1 cellular context compared by ENCODE assay signal in the genomic region with DNA sequence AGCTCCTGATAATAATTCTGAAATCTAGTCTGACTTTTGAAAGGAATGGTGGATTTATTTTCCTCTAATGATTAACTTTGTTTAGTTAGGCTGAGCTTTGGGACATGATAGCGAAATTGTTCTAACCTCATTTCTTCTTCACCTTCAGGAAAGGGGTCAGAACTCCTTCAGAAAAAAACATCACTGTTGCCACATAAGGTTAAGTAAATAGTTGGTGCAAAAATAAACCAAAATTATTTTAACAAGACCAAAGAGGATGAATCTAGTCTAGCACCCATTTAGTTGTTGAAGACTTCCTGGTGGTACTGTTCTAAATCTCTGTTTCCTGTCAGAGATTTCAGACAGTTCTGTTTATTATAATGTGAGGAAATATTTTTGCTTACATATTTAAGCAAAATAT.
TF ChIP-seq lines count a peak whose summit lies in the region.

No MANE protein-coding gene starts in this region.

TF ChIP-seq in HepG2, 621 proteins besides CTCF, POLR2A, EP300 and RAD21 (continued from another document and continues in another):
- TF ChIP-seq, protein P1, sequence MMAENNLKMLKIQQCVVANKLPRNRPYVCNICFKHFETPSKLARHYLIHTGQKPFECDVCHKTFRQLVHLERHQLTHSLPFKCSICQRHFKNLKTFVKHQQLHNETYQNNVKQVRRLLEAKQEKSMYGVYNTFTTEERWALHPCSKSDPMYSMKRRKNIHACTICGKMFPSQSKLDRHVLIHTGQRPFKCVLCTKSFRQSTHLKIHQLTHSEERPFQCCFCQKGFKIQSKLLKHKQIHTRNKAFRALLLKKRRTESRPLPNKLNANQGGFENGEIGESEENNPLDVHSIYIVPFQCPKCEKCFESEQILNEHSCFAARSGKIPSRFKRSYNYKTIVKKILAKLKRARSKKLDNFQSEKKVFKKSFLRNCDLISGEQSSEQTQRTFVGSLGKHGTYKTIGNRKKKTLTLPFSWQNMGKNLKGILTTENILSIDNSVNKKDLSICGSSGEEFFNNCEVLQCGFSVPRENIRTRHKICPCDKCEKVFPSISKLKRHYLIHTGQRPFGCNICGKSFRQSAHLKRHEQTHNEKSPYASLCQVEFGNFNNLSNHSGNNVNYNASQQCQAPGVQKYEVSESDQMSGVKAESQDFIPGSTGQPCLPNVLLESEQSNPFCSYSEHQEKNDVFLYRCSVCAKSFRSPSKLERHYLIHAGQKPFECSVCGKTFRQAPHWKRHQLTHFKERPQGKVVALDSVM (CRISPR knock-in tag; IDR thresholded peaks at IDR 0.05): no peak
- TF ChIP-seq ZNF652 (CRISPR knock-in tag; IDR thresholded peaks at IDR 0.05; ENCODE audit: borderline replicate concordance, low read depth) (no peak), KAT8 (CRISPR knock-in tag; IDR thresholded peaks at IDR 0.05) (no peak), NR2F6 (IDR thresholded peaks at IDR 0.05) (peak; percentile 70; the same call in 1 of the 2 replicates), NR2F6 (CRISPR knock-in tag; IDR thresholded peaks at IDR 0.05) (0 out of 2 replicates have a peak, but pooled peaks have one; percentile 29), ZNF510 (CRISPR knock-in tag; IDR thresholded peaks at IDR 0.05; ENCODE audit: low read depth) (no peak), ZNF530 (CRISPR knock-in tag; IDR thresholded peaks at IDR 0.05; ENCODE audit: low read depth) (no peak), MIER2 (CRISPR knock-in tag; IDR thresholded peaks at IDR 0.05) (no peak), KDM1A (CRISPR knock-in tag; IDR thresholded peaks at IDR 0.05) (no peak), ZNF3 (CRISPR knock-in tag; IDR thresholded peaks at IDR 0.05) (no peak), SOX13 (IDR thresholded peaks at IDR 0.05) (no peak), SOX13 (CRISPR knock-in tag; conservative IDR thresholded peaks at IDR 0.05 in 1 of 2, IDR thresholded peaks at IDR 0.05 in 1 of 2) (peak in 1 of 2 experiments; percentile 14; a peak in 1 of 4 replicates), ZBTB21 (CRISPR knock-in tag; IDR thresholded peaks at IDR 0.05) (no peak), ZNF746 (CRISPR knock-in tag; IDR thresholded peaks at IDR 0.05) (no peak), GABPB1 (CRISPR knock-in tag; IDR thresholded peaks at IDR 0.05) (no peak), ZNF224 (CRISPR knock-in tag; IDR thresholded peaks at IDR 0.05) (no peak), GATAD2A (CRISPR knock-in tag; IDR thresholded peaks at IDR 0.05) (peak; percentile 51; the same call in 1 of the 2 replicates), SMARCE1 (IDR thresholded peaks at IDR 0.05; ENCODE audit: borderline replicate concordance) (no peak), MZF1 (CRISPR knock-in tag; IDR thresholded peaks at IDR 0.05; ENCODE audit: borderline replicate concordance) (no peak), ZNF317 (CRISPR knock-in tag; IDR thresholded peaks at IDR 0.05) (no peak), CAMTA2 (CRISPR knock-in tag; IDR thresholded peaks at IDR 0.05; ENCODE audit: borderline replicate concordance) (no peak), KDM5A (IDR thresholded peaks at IDR 0.05; ENCODE audit: borderline replicate concordance, low read length) (no peak), ZNF180 (CRISPR knock-in tag; IDR thresholded peaks at IDR 0.05; ENCODE audit: borderline replicate concordance, low read depth) (no peak), NPAS2 (CRISPR knock-in tag; IDR thresholded peaks at IDR 0.05; ENCODE audit: borderline replicate concordance) (no peak), ELF4 (CRISPR knock-in tag; IDR thresholded peaks at IDR 0.05; ENCODE audit: borderline replicate concordance) (no peak), ZNF274 (CRISPR knock-in tag; IDR thresholded peaks at IDR 0.05) (no peak), TBP (CRISPR knock-in tag; IDR thresholded peaks at IDR 0.05) (no peak), TCF12 (IDR thresholded peaks at IDR 0.05) (no peak), TCF12 (CRISPR knock-in tag; IDR thresholded peaks at IDR 0.05) (no peak), ZNF337 (CRISPR knock-in tag; IDR thresholded peaks at IDR 0.05; ENCODE audit: borderline replicate concordance, low read depth) (no peak), HNRNPK (IDR thresholded peaks at IDR 0.05; ENCODE audit: low read depth, low read length, poor library complexity, severe bottlenecking) (no peak), CEBPG (CRISPR knock-in tag; IDR thresholded peaks at IDR 0.05) (peak; percentile 19; the same call in 1 of the 2 replicates), ZNF33B (CRISPR knock-in tag; IDR thresholded peaks at IDR 0.05) (no peak), SCMH1 (CRISPR knock-in tag; IDR thresholded peaks at IDR 0.05; ENCODE audit: borderline replicate concordance) (no peak), ASH2L (IDR thresholded peaks at IDR 0.05; ENCODE audit: insufficient read length, low read depth, low read length) (no peak), HDAC1 (CRISPR knock-in tag; IDR thresholded peaks at IDR 0.05) (no peak), HIVEP1 (CRISPR knock-in tag; IDR thresholded peaks at IDR 0.05) (no peak), NFE2 (CRISPR knock-in tag; IDR thresholded peaks at IDR 0.05) (no peak), ZIK1 (CRISPR knock-in tag; IDR thresholded peaks at IDR 0.05; ENCODE audit: borderline replicate concordance, low read depth) (no peak)
- TF ChIP-seq, protein P2, sequence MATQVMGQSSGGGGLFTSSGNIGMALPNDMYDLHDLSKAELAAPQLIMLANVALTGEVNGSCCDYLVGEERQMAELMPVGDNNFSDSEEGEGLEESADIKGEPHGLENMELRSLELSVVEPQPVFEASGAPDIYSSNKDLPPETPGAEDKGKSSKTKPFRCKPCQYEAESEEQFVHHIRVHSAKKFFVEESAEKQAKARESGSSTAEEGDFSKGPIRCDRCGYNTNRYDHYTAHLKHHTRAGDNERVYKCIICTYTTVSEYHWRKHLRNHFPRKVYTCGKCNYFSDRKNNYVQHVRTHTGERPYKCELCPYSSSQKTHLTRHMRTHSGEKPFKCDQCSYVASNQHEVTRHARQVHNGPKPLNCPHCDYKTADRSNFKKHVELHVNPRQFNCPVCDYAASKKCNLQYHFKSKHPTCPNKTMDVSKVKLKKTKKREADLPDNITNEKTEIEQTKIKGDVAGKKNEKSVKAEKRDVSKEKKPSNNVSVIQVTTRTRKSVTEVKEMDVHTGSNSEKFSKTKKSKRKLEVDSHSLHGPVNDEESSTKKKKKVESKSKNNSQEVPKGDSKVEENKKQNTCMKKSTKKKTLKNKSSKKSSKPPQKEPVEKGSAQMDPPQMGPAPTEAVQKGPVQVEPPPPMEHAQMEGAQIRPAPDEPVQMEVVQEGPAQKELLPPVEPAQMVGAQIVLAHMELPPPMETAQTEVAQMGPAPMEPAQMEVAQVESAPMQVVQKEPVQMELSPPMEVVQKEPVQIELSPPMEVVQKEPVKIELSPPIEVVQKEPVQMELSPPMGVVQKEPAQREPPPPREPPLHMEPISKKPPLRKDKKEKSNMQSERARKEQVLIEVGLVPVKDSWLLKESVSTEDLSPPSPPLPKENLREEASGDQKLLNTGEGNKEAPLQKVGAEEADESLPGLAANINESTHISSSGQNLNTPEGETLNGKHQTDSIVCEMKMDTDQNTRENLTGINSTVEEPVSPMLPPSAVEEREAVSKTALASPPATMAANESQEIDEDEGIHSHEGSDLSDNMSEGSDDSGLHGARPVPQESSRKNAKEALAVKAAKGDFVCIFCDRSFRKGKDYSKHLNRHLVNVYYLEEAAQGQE (IDR thresholded peaks at IDR 0.05; ENCODE audit: borderline replicate concordance in 1 of 2, low read depth in 1 of 2, low read length in 2 of 2): no peak
- TF ChIP-seq, protein P3, sequence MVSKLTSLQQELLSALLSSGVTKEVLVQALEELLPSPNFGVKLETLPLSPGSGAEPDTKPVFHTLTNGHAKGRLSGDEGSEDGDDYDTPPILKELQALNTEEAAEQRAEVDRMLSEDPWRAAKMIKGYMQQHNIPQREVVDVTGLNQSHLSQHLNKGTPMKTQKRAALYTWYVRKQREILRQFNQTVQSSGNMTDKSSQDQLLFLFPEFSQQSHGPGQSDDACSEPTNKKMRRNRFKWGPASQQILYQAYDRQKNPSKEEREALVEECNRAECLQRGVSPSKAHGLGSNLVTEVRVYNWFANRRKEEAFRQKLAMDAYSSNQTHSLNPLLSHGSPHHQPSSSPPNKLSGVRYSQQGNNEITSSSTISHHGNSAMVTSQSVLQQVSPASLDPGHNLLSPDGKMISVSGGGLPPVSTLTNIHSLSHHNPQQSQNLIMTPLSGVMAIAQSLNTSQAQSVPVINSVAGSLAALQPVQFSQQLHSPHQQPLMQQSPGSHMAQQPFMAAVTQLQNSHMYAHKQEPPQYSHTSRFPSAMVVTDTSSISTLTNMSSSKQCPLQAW (CRISPR knock-in tag; IDR thresholded peaks at IDR 0.05): no peak
- TF ChIP-seq, protein P4, sequence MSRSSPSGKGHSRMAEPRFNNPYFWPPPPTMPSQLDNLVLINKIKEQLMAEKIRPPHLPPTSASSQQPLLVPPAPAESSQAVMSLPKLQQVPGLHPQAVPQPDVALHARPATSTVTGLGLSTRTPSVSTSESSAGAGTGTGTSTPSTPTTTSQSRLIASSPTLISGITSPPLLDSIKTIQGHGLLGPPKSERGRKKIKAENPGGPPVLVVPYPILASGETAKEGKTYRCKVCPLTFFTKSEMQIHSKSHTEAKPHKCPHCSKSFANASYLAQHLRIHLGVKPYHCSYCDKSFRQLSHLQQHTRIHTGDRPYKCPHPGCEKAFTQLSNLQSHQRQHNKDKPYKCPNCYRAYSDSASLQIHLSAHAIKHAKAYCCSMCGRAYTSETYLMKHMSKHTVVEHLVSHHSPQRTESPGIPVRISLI (CRISPR knock-in tag; IDR thresholded peaks at IDR 0.05; ENCODE audit: borderline replicate concordance): peak; percentile 33; the same call in 1 of the 2 replicates
- TF ChIP-seq, protein P5, sequence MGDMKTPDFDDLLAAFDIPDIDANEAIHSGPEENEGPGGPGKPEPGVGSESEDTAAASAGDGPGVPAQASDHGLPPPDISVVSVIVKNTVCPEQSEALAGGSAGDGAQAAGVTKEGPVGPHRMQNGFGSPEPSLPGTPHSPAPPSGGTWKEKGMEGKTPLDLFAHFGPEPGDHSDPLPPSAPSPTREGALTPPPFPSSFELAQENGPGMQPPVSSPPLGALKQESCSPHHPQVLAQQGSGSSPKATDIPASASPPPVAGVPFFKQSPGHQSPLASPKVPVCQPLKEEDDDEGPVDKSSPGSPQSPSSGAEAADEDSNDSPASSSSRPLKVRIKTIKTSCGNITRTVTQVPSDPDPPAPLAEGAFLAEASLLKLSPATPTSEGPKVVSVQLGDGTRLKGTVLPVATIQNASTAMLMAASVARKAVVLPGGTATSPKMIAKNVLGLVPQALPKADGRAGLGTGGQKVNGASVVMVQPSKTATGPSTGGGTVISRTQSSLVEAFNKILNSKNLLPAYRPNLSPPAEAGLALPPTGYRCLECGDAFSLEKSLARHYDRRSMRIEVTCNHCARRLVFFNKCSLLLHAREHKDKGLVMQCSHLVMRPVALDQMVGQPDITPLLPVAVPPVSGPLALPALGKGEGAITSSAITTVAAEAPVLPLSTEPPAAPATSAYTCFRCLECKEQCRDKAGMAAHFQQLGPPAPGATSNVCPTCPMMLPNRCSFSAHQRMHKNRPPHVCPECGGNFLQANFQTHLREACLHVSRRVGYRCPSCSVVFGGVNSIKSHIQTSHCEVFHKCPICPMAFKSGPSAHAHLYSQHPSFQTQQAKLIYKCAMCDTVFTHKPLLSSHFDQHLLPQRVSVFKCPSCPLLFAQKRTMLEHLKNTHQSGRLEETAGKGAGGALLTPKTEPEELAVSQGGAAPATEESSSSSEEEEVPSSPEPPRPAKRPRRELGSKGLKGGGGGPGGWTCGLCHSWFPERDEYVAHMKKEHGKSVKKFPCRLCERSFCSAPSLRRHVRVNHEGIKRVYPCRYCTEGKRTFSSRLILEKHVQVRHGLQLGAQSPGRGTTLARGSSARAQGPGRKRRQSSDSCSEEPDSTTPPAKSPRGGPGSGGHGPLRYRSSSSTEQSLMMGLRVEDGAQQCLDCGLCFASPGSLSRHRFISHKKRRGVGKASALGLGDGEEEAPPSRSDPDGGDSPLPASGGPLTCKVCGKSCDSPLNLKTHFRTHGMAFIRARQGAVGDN (CRISPR knock-in tag; IDR thresholded peaks at IDR 0.05): no peak
- TF ChIP-seq, protein P6, sequence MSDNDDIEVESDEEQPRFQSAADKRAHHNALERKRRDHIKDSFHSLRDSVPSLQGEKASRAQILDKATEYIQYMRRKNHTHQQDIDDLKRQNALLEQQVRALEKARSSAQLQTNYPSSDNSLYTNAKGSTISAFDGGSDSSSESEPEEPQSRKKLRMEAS (IDR thresholded peaks at IDR 0.05): no peak
- TF ChIP-seq, protein P7, sequence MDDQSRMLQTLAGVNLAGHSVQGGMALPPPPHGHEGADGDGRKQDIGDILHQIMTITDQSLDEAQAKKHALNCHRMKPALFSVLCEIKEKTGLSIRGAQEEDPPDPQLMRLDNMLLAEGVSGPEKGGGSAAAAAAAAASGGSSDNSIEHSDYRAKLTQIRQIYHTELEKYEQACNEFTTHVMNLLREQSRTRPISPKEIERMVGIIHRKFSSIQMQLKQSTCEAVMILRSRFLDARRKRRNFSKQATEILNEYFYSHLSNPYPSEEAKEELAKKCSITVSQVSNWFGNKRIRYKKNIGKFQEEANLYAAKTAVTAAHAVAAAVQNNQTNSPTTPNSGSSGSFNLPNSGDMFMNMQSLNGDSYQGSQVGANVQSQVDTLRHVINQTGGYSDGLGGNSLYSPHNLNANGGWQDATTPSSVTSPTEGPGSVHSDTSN (CRISPR knock-in tag; IDR thresholded peaks at IDR 0.05; ENCODE audit: borderline replicate concordance): no peak
- TF ChIP-seq, protein P8, sequence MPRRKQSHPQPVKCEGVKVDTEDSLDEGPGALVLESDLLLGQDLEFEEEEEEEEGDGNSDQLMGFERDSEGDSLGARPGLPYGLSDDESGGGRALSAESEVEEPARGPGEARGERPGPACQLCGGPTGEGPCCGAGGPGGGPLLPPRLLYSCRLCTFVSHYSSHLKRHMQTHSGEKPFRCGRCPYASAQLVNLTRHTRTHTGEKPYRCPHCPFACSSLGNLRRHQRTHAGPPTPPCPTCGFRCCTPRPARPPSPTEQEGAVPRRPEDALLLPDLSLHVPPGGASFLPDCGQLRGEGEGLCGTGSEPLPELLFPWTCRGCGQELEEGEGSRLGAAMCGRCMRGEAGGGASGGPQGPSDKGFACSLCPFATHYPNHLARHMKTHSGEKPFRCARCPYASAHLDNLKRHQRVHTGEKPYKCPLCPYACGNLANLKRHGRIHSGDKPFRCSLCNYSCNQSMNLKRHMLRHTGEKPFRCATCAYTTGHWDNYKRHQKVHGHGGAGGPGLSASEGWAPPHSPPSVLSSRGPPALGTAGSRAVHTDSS (CRISPR knock-in tag; conservative IDR thresholded peaks at IDR 0.05): no peak
- TF ChIP-seq, protein P9, sequence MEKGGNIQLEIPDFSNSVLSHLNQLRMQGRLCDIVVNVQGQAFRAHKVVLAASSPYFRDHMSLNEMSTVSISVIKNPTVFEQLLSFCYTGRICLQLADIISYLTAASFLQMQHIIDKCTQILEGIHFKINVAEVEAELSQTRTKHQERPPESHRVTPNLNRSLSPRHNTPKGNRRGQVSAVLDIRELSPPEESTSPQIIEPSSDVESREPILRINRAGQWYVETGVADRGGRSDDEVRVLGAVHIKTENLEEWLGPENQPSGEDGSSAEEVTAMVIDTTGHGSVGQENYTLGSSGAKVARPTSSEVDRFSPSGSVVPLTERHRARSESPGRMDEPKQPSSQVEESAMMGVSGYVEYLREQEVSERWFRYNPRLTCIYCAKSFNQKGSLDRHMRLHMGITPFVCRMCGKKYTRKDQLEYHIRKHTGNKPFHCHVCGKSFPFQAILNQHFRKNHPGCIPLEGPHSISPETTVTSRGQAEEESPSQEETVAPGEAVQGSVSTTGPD (CRISPR knock-in tag; IDR thresholded peaks at IDR 0.05): no peak
